ENCODE assay signal across 19 cellular contexts in genomic region chr17:77558846-77559626, GRCh38.
"Had no signal": no experiment of that assay in that cellular context is flagged by ENCODE, and none has a peak within 500 bp of the region (broad histone marks: within the 10 kb centered on the region; RNA-seq: fewer than 3 reads in every experiment).

No MANE protein-coding gene starts in this region.

- ATAC-seq: activated CD8-positive, alpha-beta memory T cell treated with anti-CD3 and anti-CD28 coated beads, Interleukin-2, amount 10 ng/mL, durations not matched to agents 7 days and 5 days; effector memory CD8-positive, alpha-beta T cell; naive thymus-derived CD4-positive, alpha-beta T cell; pancreas; stimulated activated effector memory CD8-positive, alpha-beta T cell treated with anti-CD3 and anti-CD28 coated beads, Interleukin-12 subunit alpha, Interleukin-12 subunit beta, amount 100 ng/mL, for 72 hours had no signal

- H3K36me3 Mint-ChIP-seq: activated CD8-positive, alpha-beta memory T cell treated with anti-CD3 and anti-CD28 coated beads, Interleukin-2, amount 10 ng/mL, durations not matched to agents 7 days and 5 days; naive thymus-derived CD4-positive, alpha-beta T cell; neural progenitor cell; stimulated activated effector memory CD8-positive, alpha-beta T cell treated with anti-CD3 and anti-CD28 coated beads, Interleukin-12 subunit alpha, Interleukin-12 subunit beta, amount 100 ng/mL, for 72 hours had no signal

- H3K36me3 ChIP-seq: esophagus squamous epithelium, neural progenitor cell, pancreas, sigmoid colon, thoracic aorta, upper lobe of left lung had no signal

- H3K4me3 Mint-ChIP-seq: activated CD4-positive, alpha-beta memory T cell treated with anti-CD3 and anti-CD28 coated beads, Interleukin-2, amount 10 ng/mL, durations not matched to agents 7 days and 5 days; activated CD8-positive, alpha-beta memory T cell treated with anti-CD3 and anti-CD28 coated beads, Interleukin-2, amount 10 ng/mL, durations not matched to agents 7 days and 5 days; effector memory CD8-positive, alpha-beta T cell; naive thymus-derived CD4-positive, alpha-beta T cell; neural progenitor cell; stimulated activated effector memory CD8-positive, alpha-beta T cell treated with anti-CD3 and anti-CD28 coated beads, Interleukin-12 subunit alpha, Interleukin-12 subunit beta, amount 100 ng/mL, for 72 hours had no signal

- H3K4me3 ChIP-seq: esophagus squamous epithelium, neural progenitor cell, pancreas, sigmoid colon, thoracic aorta, upper lobe of left lung had no signal

- H3K27ac Mint-ChIP-seq: activated CD4-positive, alpha-beta memory T cell treated with anti-CD3 and anti-CD28 coated beads, Interleukin-2, amount 10 ng/mL, durations not matched to agents 7 days and 5 days; activated CD8-positive, alpha-beta memory T cell treated with anti-CD3 and anti-CD28 coated beads, Interleukin-2, amount 10 ng/mL, durations not matched to agents 7 days and 5 days; effector memory CD8-positive, alpha-beta T cell; neural progenitor cell; stimulated activated effector memory CD8-positive, alpha-beta T cell treated with anti-CD3 and anti-CD28 coated beads, Interleukin-12 subunit alpha, Interleukin-12 subunit beta, amount 100 ng/mL, for 72 hours had no signal

- H3K9me3 Mint-ChIP-seq: activated CD4-positive, alpha-beta memory T cell treated with anti-CD3 and anti-CD28 coated beads, Interleukin-2, amount 10 ng/mL, durations not matched to agents 7 days and 5 days; effector memory CD8-positive, alpha-beta T cell; naive thymus-derived CD4-positive, alpha-beta T cell; stimulated activated effector memory CD8-positive, alpha-beta T cell treated with anti-CD3 and anti-CD28 coated beads, Interleukin-12 subunit alpha, Interleukin-12 subunit beta, amount 100 ng/mL, for 72 hours had no signal

- H3K9me3 ChIP-seq: esophagus squamous epithelium, pancreas, sigmoid colon, thoracic aorta, upper lobe of left lung had no signal

- H3K4me1 ChIP-seq: pancreas had no signal

- H3K4me2 ChIP-seq: neural progenitor cell had no signal

- FAIRE-seq: pancreas had no signal

- H2AFZ ChIP-seq: neural progenitor cell had no signal

- DNase-seq: activated CD4-positive, alpha-beta memory T cell treated with anti-CD3 and anti-CD28 coated beads, Interleukin-2, amount 10 ng/mL, durations not matched to agents 7 days and 5 days; activated CD4-positive, alpha-beta T cell treated with anti-CD3 and anti-CD28 coated beads for 4 hours; activated CD8-positive, alpha-beta memory T cell treated with anti-CD3 and anti-CD28 coated beads, Interleukin-2, amount 10 ng/mL, durations not matched to agents 7 days and 5 days; activated effector memory CD4-positive, alpha-beta T cell treated with Interleukin-2 at 50 U/mL for 16 hours; activated naive CD4-positive, alpha-beta T cell treated with anti-CD3 and anti-CD28 coated beads, Interleukin-2, amount 50 U/mL, for 16 hours; amniotic stem cell; caudate nucleus; effector memory CD8-positive, alpha-beta T cell; esophagus squamous epithelium; mesendoderm; naive thymus-derived CD4-positive, alpha-beta T cell; pancreas; sigmoid colon; stimulated activated CD4-positive, alpha-beta T cell treated with anti-CD3 and anti-CD28 coated beads, Interleukin-4, amount 100 ng/mL, for 24 hours; T-helper 2 cell; upper lobe of left lung had no signal

- H3K27me3 ChIP-seq: neural progenitor cell, pancreas, upper lobe of left lung had no signal

- H3K27ac ChIP-seq: esophagus squamous epithelium, neural progenitor cell, pancreas, sigmoid colon, thoracic aorta, upper lobe of left lung had no signal

- H3K9ac ChIP-seq: neural progenitor cell had no signal

- H3K4me1 Mint-ChIP-seq: activated CD4-positive, alpha-beta memory T cell treated with anti-CD3 and anti-CD28 coated beads, Interleukin-2, amount 10 ng/mL, durations not matched to agents 7 days and 5 days; activated CD8-positive, alpha-beta memory T cell treated with anti-CD3 and anti-CD28 coated beads, Interleukin-2, amount 10 ng/mL, durations not matched to agents 7 days and 5 days; stimulated activated effector memory CD8-positive, alpha-beta T cell treated with anti-CD3 and anti-CD28 coated beads, Interleukin-12 subunit alpha, Interleukin-12 subunit beta, amount 100 ng/mL, for 72 hours had no signal
